Comparison of ENCODE assay signal across 9 cellular contexts in genomic region chr2:172927381-172928357, GRCh38.
A peak's percentile ranks its signal among the peaks of the same experiment; 100 is the strongest.
DNase-seq lines count a peak whose midpoint lies in the region; TF ChIP-seq lines count a peak whose summit lies in the region.
"Had no signal": no experiment of that assay in that cellular context is flagged by ENCODE, and none has a peak within 500 bp of the region (broad histone marks: within the 10 kb centered on the region; RNA-seq: fewer than 3 reads in every experiment).

No MANE protein-coding gene starts in this region.

- no peak overlapping the region for H3K14ac ChIP-seq in neuronal stem cell (ENCODE audit: low read length)

- no peak for TF ChIP-seq POLR2A in vagina (IDR thresholded peaks at IDR 0.05)
- no peak for TF ChIP-seq POLR2A in Peyer's patch (IDR thresholded peaks at IDR 0.05)

- H2AFZ ChIP-seq in fibroblast of lung (ENCODE audit: low read length) (no peak overlapping the region), neuronal stem cell (ENCODE audit: low read length) (no peak overlapping the region)

- H3K9me3 ChIP-seq in fibroblast of lung (ENCODE audit: control insufficient read depth, insufficient read depth, low read depth, low read length) (no peaks in the 10 kb centered on the region), neuronal stem cell (replicated peaks in 1 of 2; ENCODE audit: control insufficient read depth in 2 of 2, insufficient read depth in 1 of 2, low read depth in 1 of 2, low read length in 2 of 2) (no peaks in the 10 kb centered on the region), vagina (no peaks in the 10 kb centered on the region), BE2C (no peaks in the 10 kb centered on the region), Peyer's patch (no peaks in the 10 kb centered on the region)

- peak overlapping the region; percentile 56 for H3K4me2 ChIP-seq in fibroblast of lung (ENCODE audit: extremely low read depth, insufficient read depth, low read length)
- H3K4me2 ChIP-seq in neuronal stem cell (ENCODE audit: insufficient read depth, low read length, poor library complexity, severe bottlenecking), result no peak overlapping the region

- no peak overlapping the region for H3K18ac ChIP-seq in neuronal stem cell (ENCODE audit: low read length)

- no peak overlapping the region for H4K91ac ChIP-seq in neuronal stem cell (ENCODE audit: low read depth, low read length, poor library complexity)

- DNase-seq in NCI-H82 (lab: John Stamatoyannopoulos, UW) (peak; percentile 7), NCI-H82 treated with DMSO at 0.1 percent for 48 hours (lab: John Stamatoyannopoulos, UW; ENCODE audit: unreplicated experiment) (no peak), fibroblast of lung (ENCODE audit: low read depth in 2 of 2) (peak; percentile 90 to 92), neuronal stem cell (ENCODE audit: low spot score) (no peak), vagina (ENCODE audit: extremely low spot score in 2 of 2) (no peak), BE2C (no peak), pons (ENCODE audit: low spot score) (no peak), Peyer's patch (no peak)

- H3K27ac ChIP-seq in fibroblast of lung (ENCODE audit: insufficient read depth, low read length), result no peak overlapping the region
- no peak overlapping the region for H3K27ac ChIP-seq in neuronal stem cell (replicated peaks; ENCODE audit: low read length)
- peak overlapping the region; percentile 65 for H3K27ac ChIP-seq in vagina
- peak overlapping the region in 2 of 4 donors; percentile 15 to 21 for H3K27ac ChIP-seq in Peyer's patch
- H3K27ac ChIP-seq: 22Rv1 had no signal

- H2AK5ac ChIP-seq in neuronal stem cell (ENCODE audit: low read depth, low read length), result no peak overlapping the region

- H2BK5ac ChIP-seq in neuronal stem cell (ENCODE audit: low read length), result no peak overlapping the region

- H4K20me1 ChIP-seq in fibroblast of lung (ENCODE audit: control insufficient read depth, extremely low read depth, insufficient read depth, low read length), result no peaks in the 10 kb centered on the region

- H3K9ac ChIP-seq in fibroblast of lung (ENCODE audit: insufficient read depth, low read length) (no peak overlapping the region), neuronal stem cell (ENCODE audit: low read depth, low read length, poor library complexity) (no peak overlapping the region)

- H2BK120ac ChIP-seq in neuronal stem cell (ENCODE audit: low read depth, low read length), result no peak overlapping the region

- no peak overlapping the region for H3K23ac ChIP-seq in neuronal stem cell (ENCODE audit: low read depth, low read length, poor library complexity)

- no peak for TF ChIP-seq CTCF in fibroblast of lung (conservative IDR thresholded peaks at IDR 0.05 in 1 of 2, IDR thresholded peaks at IDR 0.05 in 1 of 2; ENCODE audit: low read depth in 1 of 2, low read length in 2 of 2)
- TF ChIP-seq CTCF in vagina (IDR thresholded peaks at IDR 0.05), result no peak
- no peak for TF ChIP-seq CTCF in BE2C (IDR thresholded peaks at IDR 0.05; ENCODE audit: low read depth, low read length)
- TF ChIP-seq CTCF in Peyer's patch (IDR thresholded peaks at IDR 0.05), result no peak

- H3K27me3 ChIP-seq in fibroblast of lung (ENCODE audit: control insufficient read depth, insufficient read depth, low read length) (no peaks in the 10 kb centered on the region), neuronal stem cell (ENCODE audit: control insufficient read depth in 3 of 3, insufficient read depth in 3 of 3, low read depth in 1 of 3, low read length in 3 of 3) (no peaks in the 10 kb centered on the region), vagina (no peaks in the 10 kb centered on the region), BE2C (no peaks in the 10 kb centered on the region), Peyer's patch (no peaks in the 10 kb centered on the region)

- H3K4me1 ChIP-seq in fibroblast of lung (ENCODE audit: control insufficient read depth, extremely low read depth, insufficient read depth, low read length) (peaks cover 3% of the 10 kb centered on the region), neuronal stem cell (ENCODE audit: control insufficient read depth in 2 of 2, insufficient read depth in 1 of 2, low read depth in 1 of 2, low read length in 2 of 2) (peaks cover 3 to 20% of the 10 kb centered on the region in 2 donors), vagina (peaks cover 20% of the 10 kb centered on the region), BE2C (peaks cover 9% of the 10 kb centered on the region), Peyer's patch (no peaks in the 10 kb centered on the region)

- WGBS in neuronal stem cell (ENCODE audit: extremely low coverage in 2 of 2, insufficient read length in 2 of 2, insufficient replicate concordance in 1 of 2), 2 donors, result no CpG with 5 or more reads among the region's 9 CpGs

- no peaks in the 10 kb centered on the region for H3K79me2 ChIP-seq in fibroblast of lung (ENCODE audit: control insufficient read depth, insufficient read depth, low read length)

- peak overlapping the region; percentile 5 for H2BK12ac ChIP-seq in neuronal stem cell (ENCODE audit: low read length)

- no peaks in the 10 kb centered on the region for H3K79me1 ChIP-seq in neuronal stem cell (ENCODE audit: low read depth, low read length)

- H3K36me3 ChIP-seq in fibroblast of lung (ENCODE audit: control insufficient read depth, insufficient read depth, low read length) (no peaks in the 10 kb centered on the region), neuronal stem cell (replicated peaks in 1 of 2; ENCODE audit: control insufficient read depth in 2 of 2, insufficient read depth in 2 of 2, low read length in 2 of 2) (no peaks in the 10 kb centered on the region), vagina (no peaks in the 10 kb centered on the region), BE2C (no peaks in the 10 kb centered on the region), Peyer's patch (no peaks in the 10 kb centered on the region)

- no peak overlapping the region for H3K4ac ChIP-seq in neuronal stem cell (ENCODE audit: low read length)

- no peak overlapping the region for H4K8ac ChIP-seq in neuronal stem cell (ENCODE audit: low read depth, low read length)

- no peak overlapping the region for H2BK15ac ChIP-seq in neuronal stem cell (ENCODE audit: low read length)

- intact Hi-C loops in vagina (cut with DNase I), result no loop called here

- H3K4me3 ChIP-seq in fibroblast of lung (replicated peaks in 1 of 4; ENCODE audit: control extremely low read depth in 1 of 4, insufficient read depth in 1 of 4, low read depth in 3 of 4, low read length in 4 of 4), result peak overlapping the region in 1 of 4 experiments; percentile 2
- H3K4me3 ChIP-seq in neuronal stem cell (ENCODE audit: low read length in 2 of 2), result no peak overlapping the region
- H3K4me3 ChIP-seq in vagina, result peak overlapping the region in 1 of 2 donors; percentile 4
- no peak overlapping the region for H3K4me3 ChIP-seq in BE2C (ENCODE audit: low read depth, low read length)
- no peak overlapping the region for H3K4me3 ChIP-seq in Peyer's patch

Comparison
In these comparisons a context has a peak if more than half of its experiments do, and no peak if none do; other contexts are left out.
1. DNase-seq: peak in NCI-H82 (single experiment) and fibroblast of lung (2 of 2); none in NCI-H82 treated with DMSO at 0.1 percent for 48 hours (single experiment), neuronal stem cell (single experiment), vagina (0 of 2), BE2C (single experiment), pons (single experiment) and Peyer's patch (0 of 3).